In the genomic region with DNA sequence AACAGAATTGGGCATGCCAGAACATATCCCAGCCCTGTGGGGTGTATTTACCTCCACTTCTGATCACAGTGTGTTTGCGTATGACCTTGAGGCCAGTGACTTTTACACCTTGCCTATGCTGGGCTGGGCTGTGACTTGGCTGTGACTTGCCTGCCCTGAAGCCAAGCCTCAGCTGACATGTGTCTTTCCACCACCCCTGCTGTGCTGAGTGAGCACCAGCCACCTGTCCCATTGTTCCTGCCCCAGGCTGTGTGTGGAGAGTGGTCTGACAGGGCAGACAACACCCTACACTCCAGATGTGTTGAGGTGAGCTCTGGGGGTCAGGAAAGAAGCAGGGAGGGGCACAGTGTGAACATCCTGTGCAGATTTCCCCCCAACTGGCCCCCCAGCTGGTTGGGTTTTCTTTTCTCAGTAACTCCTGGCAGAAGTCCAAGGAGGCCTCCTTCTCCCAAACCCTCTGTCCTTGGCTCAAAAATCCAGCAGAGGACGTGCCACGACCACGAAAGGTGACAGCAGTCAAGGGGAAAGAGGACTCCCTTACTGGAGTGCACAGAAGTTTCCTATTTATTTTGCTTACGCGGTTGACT, we compare ENCODE assay signal across 9 cellular contexts. TPM values are rescaled to one million over a fixed set of nuclear protein-coding genes. Genes with fewer than 3 reads are reported as not detected.
A peak's percentile ranks its signal among the peaks of the same experiment; 100 is the strongest.
DNase-seq lines count a peak whose midpoint lies in the region; ATAC-seq, FAIRE-seq and TF ChIP-seq lines count a peak whose summit lies in the region.
"Had no signal": no experiment of that assay in that cellular context is flagged by ENCODE, and none has a peak within 500 bp of the region (broad histone marks: within the 10 kb centered on the region; RNA-seq: fewer than 3 reads in every experiment).

No MANE protein-coding gene starts in this region.

- H3K27ac Mint-ChIP-seq in MCF 10A (ENCODE audit: low read depth, unreplicated experiment) (peak overlapping the region; percentile 91), nephron (no peak overlapping the region)

- ATAC-seq in activated CD4-positive, CD25-positive, alpha-beta regulatory T cell treated with anti-CD3 and anti-CD28 coated beads, Interleukin-2, amount 50 U/mL, for 24 hours: no peak
- ATAC-seq: Panc1 had no signal

- peaks cover 33% of the 10 kb centered on the region for H3K4me1 Mint-ChIP-seq in MCF 10A (ENCODE audit: insufficient read depth, unreplicated experiment)
- H3K4me1 Mint-ChIP-seq in nephron: peaks cover 7% of the 10 kb centered on the region

- peak; percentile 39 for TF ChIP-seq CTCF in GM10248 (IDR thresholded peaks at IDR 0.05; ENCODE audit: control extremely low read depth, extremely low read depth, low read depth, missing control alignments)
- TF ChIP-seq CTCF in MCF 10A (IDR thresholded peaks at IDR 0.05; ENCODE audit: unreplicated experiment): peak; percentile 54
- TF ChIP-seq CTCF in nephron (IDR thresholded peaks at IDR 0.05; ENCODE audit: unreplicated experiment in 3 of 3): peak; percentile 20 to 39 (median 31)

- DNase-seq in GM10248 (ENCODE audit: extremely low spot score) (no peak), NCI-H2029 treated with DMSO at 0.1 percent for 48 hours (lab: John Stamatoyannopoulos, UW) (peak; percentile 44), MCF 10A (ENCODE audit: unreplicated experiment) (peak; percentile 87), GM19239 (ENCODE audit: insufficient read length, low spot score) (no peak), occipital lobe (lab: John Stamatoyannopoulos, UW) (no peak)
- no peak for DNase-seq in activated CD4-positive, CD25-positive, alpha-beta regulatory T cell treated with anti-CD3 and anti-CD28 coated beads, Interleukin-2, amount 50 U/mL, for 72 hours

- H3K36me3 Mint-ChIP-seq in MCF 10A (ENCODE audit: insufficient read depth, unreplicated experiment) (peaks cover 5% of the 10 kb centered on the region), nephron (ENCODE audit: low read depth) (no peaks in the 10 kb centered on the region)

- intact Hi-C loops in MCF 10A (cut with micrococcal nuclease): loop anchor here (1.0 kb wide), 2 partner anchors 47 to 73 kb away; no protein-coding TSS in a partner anchor

- H3K4me3 Mint-ChIP-seq in MCF 10A (ENCODE audit: unreplicated experiment) (peak overlapping the region; percentile 21), nephron (no peak overlapping the region)

- no peaks in the 10 kb centered on the region for H3K27me3 Mint-ChIP-seq in MCF 10A (ENCODE audit: insufficient read depth, unreplicated experiment)
- peaks cover 54% of the 10 kb centered on the region for H3K27me3 Mint-ChIP-seq in nephron (ENCODE audit: low read depth)

- POLR2A ChIA-PET in GM10248 (lab: Yijun Ruan, JAX) (no interaction called here), MCF 10A (lab: Yijun Ruan, JAX) (interaction anchor here (0.7 to 2.9 kb wide), 3 partner anchors 10 to 1201 kb away, joined by 5 to 10 read pairs (median 5); no protein-coding TSS in a partner anchor)

- CTCF ChIA-PET in GM10248 (lab: Yijun Ruan, JAX): interaction anchor here (1.2 to 3.7 kb wide), 9 partner anchors 15 to 78 kb away, joined by 3 to 12 read pairs (median 5); no protein-coding TSS in a partner anchor
- CTCF ChIA-PET in MCF 10A (lab: Yijun Ruan, JAX): interaction anchor here (0.6 to 6.2 kb wide), 17 partner anchors 9 to 442 kb away, joined by 3 to 56 read pairs (median 4); no protein-coding TSS in a partner anchor

- no peak for FAIRE-seq in GM19239 (lab: Jason Lieb, UNC)

- no TSS peak for BruUV-seq in MCF 10A (replicated peaks; lab: Mats Ljungman, UMichigan)

- H3K9me3 Mint-ChIP-seq in MCF 10A (ENCODE audit: unreplicated experiment) (no peaks in the 10 kb centered on the region), nephron (no peaks in the 10 kb centered on the region)

RNA-seq across cellular contexts. Expression of a gene that starts 5.1 kb away (rescaled TPM):
- total RNA-seq in MCF 10A (2022) (23.8 and 25.0 TPM in 2 replicates), occipital lobe (not detected)

Comparison
In these comparisons a context has a peak if more than half of its experiments do, and no peak if none do; other contexts are left out.
1. DNase-seq: peak in NCI-H2029 treated with DMSO at 0.1 percent for 48 hours (single experiment) and MCF 10A (single experiment); none in GM10248 (single experiment), GM19239 (single experiment), occipital lobe (single experiment) and activated CD4-positive, CD25-positive, alpha-beta regulatory T cell treated with anti-CD3 and anti-CD28 coated beads, Interleukin-2, amount 50 U/mL, for 72 hours (single experiment).
2. RNA of a gene that starts 5.1 kb away (total RNA-seq): 23.8 to 25.0 TPM in MCF 10A; not detected in occipital lobe (single experiment); every median in the first group is over 10 times any median in the second.
3. Peak in every context shown above with its lines, with median percentiles within 50 percentile points of each other: CTCF ChIP-seq.